In genomic region chr10:1049425-1049958, GRCh38 we compare ENCODE assay signal across 8 cellular contexts. TPM values are rescaled to one million over a fixed set of nuclear protein-coding genes. Genes with fewer than 3 reads are reported as not detected.
A peak's percentile ranks its signal among the peaks of the same experiment; 100 is the strongest.
DNase-seq lines count a peak whose midpoint lies in the region; ATAC-seq and TF ChIP-seq lines count a peak whose summit lies in the region.

No MANE protein-coding gene starts in this region.

- POLR2A ChIA-PET in AG04450 (lab: Yijun Ruan, JAX) = interaction anchor here (0.6 to 2.0 kb wide), 7 partner anchors 8 to 752 kb away, joined by 3 to 10 read pairs (median 3); partner anchors contain the start of gene GTPBP4
- POLR2A ChIA-PET in MCF 10A (lab: Yijun Ruan, JAX) = interaction anchor here (0.7 to 11.5 kb wide), 23 partner anchors 8 to 914 kb away, joined by 3 to 217 read pairs (median 4); partner anchors contain the start of genes GTPBP4, IDI2, LARP4B and ZMYND11

- H3K4me3 Mint-ChIP-seq in MCF 10A (ENCODE audit: unreplicated experiment) = peak overlapping the region; percentile 88

- no peak for TF ChIP-seq CTCF in AG04450 (IDR thresholded peaks at IDR 0.05; ENCODE audit: low read depth, low read length)
- TF ChIP-seq CTCF in HL-60 (IDR thresholded peaks at IDR 0.05; ENCODE audit: insufficient read depth, low read length) = no peak
- no peak for TF ChIP-seq CTCF in MCF 10A (IDR thresholded peaks at IDR 0.05; ENCODE audit: unreplicated experiment)
- TF ChIP-seq CTCF in mucosa of descending colon (IDR thresholded peaks at IDR 0.05) = no peak

- H3K9me3 ChIP-seq in AG04450 (ENCODE audit: control insufficient read depth, insufficient read depth, low read length) = no peaks in the 10 kb centered on the region
- H3K9me3 ChIP-seq in mucosa of descending colon = no peaks in the 10 kb centered on the region

- ATAC-seq in mucosa of descending colon = no peak

- peaks cover 36% of the 10 kb centered on the region for H3K4me1 Mint-ChIP-seq in MCF 10A (ENCODE audit: insufficient read depth, unreplicated experiment)

- no peaks in the 10 kb centered on the region for H3K9me3 Mint-ChIP-seq in MCF 10A (ENCODE audit: unreplicated experiment)

- H3K36me3 ChIP-seq in mucosa of descending colon (ENCODE audit: low read depth) = no peaks in the 10 kb centered on the region

- H3K27ac Mint-ChIP-seq in MCF 10A (ENCODE audit: low read depth, unreplicated experiment) = peak overlapping the region; percentile 99

- H3K4me3 ChIP-seq in AG04450 (ENCODE audit: low read depth, low read length) = peak overlapping the region; percentile 91
- peak overlapping the region; percentile 56 for H3K4me3 ChIP-seq in HL-60 (replicated peaks; ENCODE audit: insufficient read depth, low read length)
- peak overlapping the region; percentile 56 for H3K4me3 ChIP-seq in mucosa of descending colon

- H3K27me3 ChIP-seq in AG04450 (ENCODE audit: control insufficient read depth, insufficient read depth, low read length) (no peaks in the 10 kb centered on the region), HL-60 (ENCODE audit: insufficient read depth, poor library complexity, severe bottlenecking) (no peaks in the 10 kb centered on the region)

- DNase-seq in AG04450 (ENCODE audit: low read depth, low spot score) = no peak
- no peak for DNase-seq in HL-60 (ENCODE audit: low read depth in 1 of 2, low spot score in 1 of 2)
- DNase-seq in MCF 10A (ENCODE audit: unreplicated experiment) = no peak
- DNase-seq in mucosa of descending colon = peak in 1 of 3 donors; percentile 65
- DNase-seq in activated effector memory CD4-positive, alpha-beta T cell treated with Interleukin-2 at 50 U/mL for 16 hours = no peak
- no peak for DNase-seq in stimulated activated CD4-positive, alpha-beta T cell treated with anti-CD3 and anti-CD28 coated beads, Interleukin-1b, Interleukin-23, amount 100 ng/mL, for 48 hours
- no peak for DNase-seq in CD1c-positive myeloid dendritic cell (ENCODE audit: extremely low spot score)
- DNase-seq in NCI-H2227 treated with DMSO at 0.1 percent for 48 hours (lab: John Stamatoyannopoulos, UW) = no peak

- CTCF ChIA-PET in AG04450 (lab: Charles Lee) (no interaction called here), MCF 10A (lab: Yijun Ruan, JAX) (interaction anchor here (0.8 to 1.3 kb wide), 4 partner anchors 8 to 25 kb away, joined by 3 to 5 read pairs (median 4); no protein-coding TSS in a partner anchor)

- intact Hi-C loops in MCF 10A (cut with micrococcal nuclease) (loop anchor here (2.0 kb wide), 1 partner anchor 119 kb away; the partner anchor contains the start of gene LARP4B), mucosa of descending colon (cut with DNase I, micrococcal nuclease) (no loop called here)

- peaks cover 21% of the 10 kb centered on the region for H3K4me1 ChIP-seq in mucosa of descending colon (ENCODE audit: low read depth)

- peaks cover 27% of the 10 kb centered on the region for H3K36me3 Mint-ChIP-seq in MCF 10A (ENCODE audit: insufficient read depth, unreplicated experiment)

- H3K27ac ChIP-seq in AG04450 (ENCODE audit: low read depth, low read length) (peak overlapping the region; percentile 100), HL-60 (replicated peaks) (peak overlapping the region; percentile 93)

- BruUV-seq in MCF 10A (replicated peaks; lab: Mats Ljungman, UMichigan) = no TSS peak

- no peaks in the 10 kb centered on the region for H3K27me3 Mint-ChIP-seq in MCF 10A (ENCODE audit: insufficient read depth, unreplicated experiment)

RNA-seq across cellular contexts. Expression of gene IDI1, which starts 0.6 kb away (rescaled TPM):
- 29.4 and 37.6 TPM in 2 replicates for polyA plus RNA-seq in AG04450 (2011; rRNA removed)
- 11.1 and 13.0 TPM in 2 replicates for polyA minus RNA-seq in AG04450 (2011; rRNA and poly(A)+ RNA removed)
- total RNA-seq in MCF 10A (2022) = 22.2 and 25.1 TPM in 2 replicates
- total RNA-seq in mucosa of descending colon = 10 to 100 TPM; 37.7 to 71.2 (median 65.8) TPM

RNA-seq across cellular contexts. Expression of gene WDR37, which starts 6.7 kb away (rescaled TPM):
- 15.0 and 16.0 TPM in 2 replicates for polyA plus RNA-seq in AG04450 (2011; rRNA removed)
- polyA minus RNA-seq in AG04450 (2011; rRNA and poly(A)+ RNA removed) = 31.3 and 51.6 TPM in 2 replicates
- total RNA-seq in MCF 10A (2022) (14.2 and 18.2 TPM in 2 replicates), mucosa of descending colon (10 to 100 TPM; 18.3 to 24.1 (median 20.8) TPM)

RNA-seq across cellular contexts. Expression of gene IDI2, which starts 23.8 kb away (rescaled TPM):
- not detected in 2 replicates for polyA plus RNA-seq in AG04450 (2011; rRNA removed)
- not detected in 2 replicates for polyA minus RNA-seq in AG04450 (2011; rRNA and poly(A)+ RNA removed)
- total RNA-seq in MCF 10A (2022) (not detected in 2 replicates), mucosa of descending colon (not detected)
